Comparison of ENCODE assay signal across 13 cellular contexts in the genomic region with DNA sequence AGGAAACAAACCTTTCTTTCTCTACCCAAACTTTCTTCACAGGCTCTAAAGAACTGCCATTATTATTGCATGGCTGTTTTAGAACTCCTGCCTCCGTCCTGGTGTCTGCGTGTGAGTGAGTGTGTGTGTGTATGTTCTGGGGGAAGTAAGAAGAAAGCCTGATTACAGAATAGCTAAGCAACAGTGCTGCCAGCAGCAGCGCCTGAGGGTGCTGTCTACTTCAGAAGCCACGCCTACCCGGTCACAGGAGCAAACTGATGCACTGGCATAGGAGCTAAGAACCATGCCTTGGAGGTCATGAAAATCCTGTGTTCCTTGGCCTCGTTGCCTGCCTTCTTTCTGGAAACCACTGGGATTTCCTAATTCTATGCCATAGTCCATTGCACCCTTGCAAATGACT. TPM values are rescaled to one million over a fixed set of nuclear protein-coding genes. Genes with fewer than 3 reads are reported as not detected.
DNase-seq lines count a peak whose midpoint lies in the region; ATAC-seq and TF ChIP-seq lines count a peak whose summit lies in the region.
"Had no signal": no experiment of that assay in that cellular context is flagged by ENCODE, and none has a peak within 500 bp of the region (broad histone marks: within the 10 kb centered on the region; RNA-seq: fewer than 3 reads in every experiment).

No MANE protein-coding gene starts in this region.

- POLR2A ChIA-PET in activated CD8-positive, alpha-beta T cell treated with anti-CD3 and anti-CD28 coated beads for 36 hours (lab: Charles Lee), result no interaction called here
- POLR2A ChIA-PET in activated CD8-positive, alpha-beta T cell treated with anti-CD3 and anti-CD28 coated beads, Interleukin-2, amount 10 ng/mL, durations not matched to agents 7 days and 5 days (lab: Charles Lee), result no interaction called here

- no peak overlapping the region for H3K27ac Mint-ChIP-seq in activated CD8-positive, alpha-beta T cell treated with anti-CD3 and anti-CD28 coated beads for 36 hours
- H3K27ac Mint-ChIP-seq in activated CD8-positive, alpha-beta T cell treated with anti-CD3 and anti-CD28 coated beads, Interleukin-2, amount 10 ng/mL, durations not matched to agents 7 days and 5 days, result no peak overlapping the region
- no peak overlapping the region for H3K27ac Mint-ChIP-seq in stimulated activated memory B cell treated with anti-CD40 and anti-IgM and Interleukin-4, amounts not matched to agents 10 μg/mL and 1 μg/mL and 100 μg/mL, for 72 hours
- H3K27ac Mint-ChIP-seq: activated naive CD4-positive, alpha-beta T cell treated with anti-CD3 and anti-CD28 coated beads, Interleukin-2, amount 50 U/mL, for 24 hours; T-helper 1 cell treated with Interleukin-12 subunit alpha and Interleukin-12 subunit beta and Interleukin-4 antibody, amounts not matched to agents 30 μg/mL and 1 μg/mL, for 36 hours had no signal

- TF ChIP-seq CTCF in activated CD8-positive, alpha-beta T cell treated with anti-CD3 and anti-CD28 coated beads for 36 hours (IDR thresholded peaks at IDR 0.05), result no peak

- H3K36me3 Mint-ChIP-seq in activated CD8-positive, alpha-beta T cell treated with anti-CD3 and anti-CD28 coated beads for 36 hours (ENCODE audit: low read depth), result no peaks in the 10 kb centered on the region
- H3K36me3 Mint-ChIP-seq in activated CD8-positive, alpha-beta T cell treated with anti-CD3 and anti-CD28 coated beads, Interleukin-2, amount 10 ng/mL, durations not matched to agents 7 days and 5 days (ENCODE audit: low read depth), result no peaks in the 10 kb centered on the region
- no peaks in the 10 kb centered on the region for H3K36me3 Mint-ChIP-seq in stimulated activated memory B cell treated with anti-CD40 and anti-IgM and Interleukin-4, amounts not matched to agents 10 μg/mL and 1 μg/mL and 100 μg/mL, for 72 hours
- H3K36me3 Mint-ChIP-seq: activated naive CD4-positive, alpha-beta T cell treated with anti-CD3 and anti-CD28 coated beads, Interleukin-2, amount 50 U/mL, for 24 hours had no signal

- H3K4me1 Mint-ChIP-seq in activated CD8-positive, alpha-beta T cell treated with anti-CD3 and anti-CD28 coated beads for 36 hours (ENCODE audit: low read depth), result no peaks in the 10 kb centered on the region
- H3K4me1 Mint-ChIP-seq in activated CD8-positive, alpha-beta T cell treated with anti-CD3 and anti-CD28 coated beads, Interleukin-2, amount 10 ng/mL, durations not matched to agents 7 days and 5 days (ENCODE audit: low read depth), result no peaks in the 10 kb centered on the region
- H3K4me1 Mint-ChIP-seq in stimulated activated memory B cell treated with anti-CD40 and anti-IgM and Interleukin-4, amounts not matched to agents 10 μg/mL and 1 μg/mL and 100 μg/mL, for 72 hours, result peaks cover 18% of the 10 kb centered on the region
- H3K4me1 Mint-ChIP-seq: activated naive CD4-positive, alpha-beta T cell treated with anti-CD3 and anti-CD28 coated beads, Interleukin-2, amount 50 U/mL, for 24 hours had no signal

- H3K4me3 Mint-ChIP-seq in activated CD8-positive, alpha-beta T cell treated with anti-CD3 and anti-CD28 coated beads for 36 hours, result no peak overlapping the region
- no peak overlapping the region for H3K4me3 Mint-ChIP-seq in activated CD8-positive, alpha-beta T cell treated with anti-CD3 and anti-CD28 coated beads, Interleukin-2, amount 10 ng/mL, durations not matched to agents 7 days and 5 days
- H3K4me3 Mint-ChIP-seq in stimulated activated memory B cell treated with anti-CD40 and anti-IgM and Interleukin-4, amounts not matched to agents 10 μg/mL and 1 μg/mL and 100 μg/mL, for 72 hours, result no peak overlapping the region
- H3K4me3 Mint-ChIP-seq: activated naive CD4-positive, alpha-beta T cell treated with anti-CD3 and anti-CD28 coated beads, Interleukin-2, amount 50 U/mL, for 24 hours; T-helper 1 cell treated with Interleukin-12 subunit alpha and Interleukin-12 subunit beta and Interleukin-4 antibody, amounts not matched to agents 30 μg/mL and 1 μg/mL, for 36 hours had no signal

- no peak for ATAC-seq in activated CD8-positive, alpha-beta T cell treated with anti-CD3 and anti-CD28 coated beads for 36 hours
- no peak for ATAC-seq in activated CD8-positive, alpha-beta T cell treated with anti-CD3 and anti-CD28 coated beads, Interleukin-2, amount 10 ng/mL, durations not matched to agents 7 days and 5 days
- peak; percentile 33 for ATAC-seq in left ventricle myocardium superior
- ATAC-seq in stimulated activated memory B cell treated with anti-CD40 and anti-IgM and Interleukin-4, amounts not matched to agents 10 μg/mL and 1 μg/mL and 100 μg/mL, for 72 hours, result peak; percentile 72
- no peak for ATAC-seq in HG02970 (IDR thresholded peaks at IDR 0.05; ENCODE audit: low FRiP score, unreplicated experiment)

- peak; percentile 4 for DNase-seq in activated CD8-positive, alpha-beta T cell treated with anti-CD3 and anti-CD28 coated beads for 36 hours
- no peak for DNase-seq in activated CD8-positive, alpha-beta T cell treated with anti-CD3 and anti-CD28 coated beads, Interleukin-2, amount 10 ng/mL, durations not matched to agents 7 days and 5 days
- DNase-seq in OCI-M1 (lab: John Stamatoyannopoulos, UW), result peak; percentile 82
- no peak for DNase-seq in left ventricle myocardium superior
- DNase-seq in posterior cingulate gyrus, result no peak
- no peak for DNase-seq in DMS53 (lab: John Stamatoyannopoulos, UW)
- DNase-seq: NCI-H526 treated with DMSO at 0.1 percent for 48 hours, uterus had no signal

- CTCF ChIA-PET in activated CD8-positive, alpha-beta T cell treated with anti-CD3 and anti-CD28 coated beads for 36 hours (lab: Charles Lee), result interaction anchor here (1.0 to 1.1 kb wide), 2 partner anchors 49 to 483 kb away, joined by 3 read pairs; no protein-coding TSS in a partner anchor
- CTCF ChIA-PET in activated CD8-positive, alpha-beta T cell treated with anti-CD3 and anti-CD28 coated beads, Interleukin-2, amount 10 ng/mL, durations not matched to agents 7 days and 5 days (lab: Charles Lee), result interaction anchor here (3.2 kb wide), 1 partner anchor 201 kb away, joined by 7 read pairs; no protein-coding TSS in a partner anchor

- no peaks in the 10 kb centered on the region for H3K27me3 Mint-ChIP-seq in activated CD8-positive, alpha-beta T cell treated with anti-CD3 and anti-CD28 coated beads for 36 hours
- peaks cover 9% of the 10 kb centered on the region for H3K27me3 Mint-ChIP-seq in activated CD8-positive, alpha-beta T cell treated with anti-CD3 and anti-CD28 coated beads, Interleukin-2, amount 10 ng/mL, durations not matched to agents 7 days and 5 days (ENCODE audit: low read depth)
- peaks cover 11% of the 10 kb centered on the region for H3K27me3 Mint-ChIP-seq in stimulated activated memory B cell treated with anti-CD40 and anti-IgM and Interleukin-4, amounts not matched to agents 10 μg/mL and 1 μg/mL and 100 μg/mL, for 72 hours
- H3K27me3 Mint-ChIP-seq: activated naive CD4-positive, alpha-beta T cell treated with anti-CD3 and anti-CD28 coated beads, Interleukin-2, amount 50 U/mL, for 24 hours had no signal

- intact Hi-C loops in activated CD8-positive, alpha-beta T cell treated with anti-CD3 and anti-CD28 coated beads for 36 hours (cut with micrococcal nuclease), result no loop called here
- intact Hi-C loops in left ventricle myocardium superior (cut with micrococcal nuclease) (no loop called here), posterior cingulate gyrus (cut with DNase I) (no loop called here)

- no peaks in the 10 kb centered on the region for H3K9me3 Mint-ChIP-seq in activated CD8-positive, alpha-beta T cell treated with anti-CD3 and anti-CD28 coated beads for 36 hours
- no peaks in the 10 kb centered on the region for H3K9me3 Mint-ChIP-seq in activated CD8-positive, alpha-beta T cell treated with anti-CD3 and anti-CD28 coated beads, Interleukin-2, amount 10 ng/mL, durations not matched to agents 7 days and 5 days (ENCODE audit: insufficient read depth)
- no peaks in the 10 kb centered on the region for H3K9me3 Mint-ChIP-seq in stimulated activated memory B cell treated with anti-CD40 and anti-IgM and Interleukin-4, amounts not matched to agents 10 μg/mL and 1 μg/mL and 100 μg/mL, for 72 hours
- H3K9me3 Mint-ChIP-seq: activated naive CD4-positive, alpha-beta T cell treated with anti-CD3 and anti-CD28 coated beads, Interleukin-2, amount 50 U/mL, for 24 hours; T-helper 1 cell treated with Interleukin-12 subunit alpha and Interleukin-12 subunit beta and Interleukin-4 antibody, amounts not matched to agents 30 μg/mL and 1 μg/mL, for 36 hours had no signal

RNA-seq across cellular contexts. Expression of gene LIPK, which starts 25.2 kb away (rescaled TPM):
- total RNA-seq in activated CD8-positive, alpha-beta T cell treated with anti-CD3 and anti-CD28 coated beads for 36 hours, result not detected
- total RNA-seq in activated CD8-positive, alpha-beta T cell treated with anti-CD3 and anti-CD28 coated beads, Interleukin-2, amount 10 ng/mL, durations not matched to agents 7 days and 5 days, result not detected
- total RNA-seq in left ventricle myocardium superior, result not detected
- total RNA-seq: A673, uterus had no signal

RNA-seq across cellular contexts. Expression of gene LIPN, which starts 28.5 kb away (rescaled TPM):
- total RNA-seq in activated CD8-positive, alpha-beta T cell treated with anti-CD3 and anti-CD28 coated beads for 36 hours, result not detected
- total RNA-seq in activated CD8-positive, alpha-beta T cell treated with anti-CD3 and anti-CD28 coated beads, Interleukin-2, amount 10 ng/mL, durations not matched to agents 7 days and 5 days, result not detected
- total RNA-seq in left ventricle myocardium superior, result 0.22 TPM
- total RNA-seq: A673, uterus had no signal

Comparison
In these comparisons a context has a peak if more than half of its experiments do, and no peak if none do; other contexts are left out.
1. DNase-seq: peak in activated CD8-positive, alpha-beta T cell treated with anti-CD3 and anti-CD28 coated beads for 36 hours (single experiment) and OCI-M1 (single experiment); none in activated CD8-positive, alpha-beta T cell treated with anti-CD3 and anti-CD28 coated beads, Interleukin-2, amount 10 ng/mL, durations not matched to agents 7 days and 5 days (single experiment), left ventricle myocardium superior (single experiment), posterior cingulate gyrus (0 of 10) and DMS53 (single experiment).
2. ATAC-seq: peak in left ventricle myocardium superior (single experiment) and stimulated activated memory B cell treated with anti-CD40 and anti-IgM and Interleukin-4, amounts not matched to agents 10 μg/mL and 1 μg/mL and 100 μg/mL, for 72 hours (single experiment); none in activated CD8-positive, alpha-beta T cell treated with anti-CD3 and anti-CD28 coated beads for 36 hours (single experiment), activated CD8-positive, alpha-beta T cell treated with anti-CD3 and anti-CD28 coated beads, Interleukin-2, amount 10 ng/mL, durations not matched to agents 7 days and 5 days (single experiment) and HG02970 (single experiment).